In genomic region chr17:60464343-60464742, GRCh38 we compare ENCODE assay signal across 1 cellular context.
TF ChIP-seq lines count a peak whose summit lies in the region.

No MANE protein-coding gene starts in this region.

TF ChIP-seq in WTC11, 78 proteins besides CTCF, POLR2A, EP300 and RAD21:
- TF ChIP-seq ATF1 (CRISPR knock-in tag; IDR thresholded peaks at IDR 0.05) (no peak), ZNF138 (CRISPR knock-in tag; conservative IDR thresholded peaks at IDR 0.05) (no peak), ATF2 (CRISPR knock-in tag; IDR thresholded peaks at IDR 0.05; ENCODE audit: borderline replicate concordance, low read depth) (no peak), ZNF512 (CRISPR knock-in tag; IDR thresholded peaks at IDR 0.05; ENCODE audit: borderline replicate concordance) (no peak), E2F1 (CRISPR knock-in tag; IDR thresholded peaks at IDR 0.05) (no peak), E2F5 (CRISPR knock-in tag; IDR thresholded peaks at IDR 0.05) (no peak), PRDM15 (CRISPR knock-in tag; IDR thresholded peaks at IDR 0.05) (no peak), OVOL2 (CRISPR knock-in tag; IDR thresholded peaks at IDR 0.05; ENCODE audit: borderline replicate concordance) (no peak), ZBTB43 (CRISPR knock-in tag; IDR thresholded peaks at IDR 0.05) (no peak), ERG (CRISPR knock-in tag; IDR thresholded peaks at IDR 0.05) (no peak), ATF6 (CRISPR knock-in tag; IDR thresholded peaks at IDR 0.05) (no peak), MYBL2 (CRISPR knock-in tag; IDR thresholded peaks at IDR 0.05) (no peak), HMGXB4 (CRISPR knock-in tag; IDR thresholded peaks at IDR 0.05) (no peak)
